ENCODE assay signal across 34 cellular contexts in the genomic region with DNA sequence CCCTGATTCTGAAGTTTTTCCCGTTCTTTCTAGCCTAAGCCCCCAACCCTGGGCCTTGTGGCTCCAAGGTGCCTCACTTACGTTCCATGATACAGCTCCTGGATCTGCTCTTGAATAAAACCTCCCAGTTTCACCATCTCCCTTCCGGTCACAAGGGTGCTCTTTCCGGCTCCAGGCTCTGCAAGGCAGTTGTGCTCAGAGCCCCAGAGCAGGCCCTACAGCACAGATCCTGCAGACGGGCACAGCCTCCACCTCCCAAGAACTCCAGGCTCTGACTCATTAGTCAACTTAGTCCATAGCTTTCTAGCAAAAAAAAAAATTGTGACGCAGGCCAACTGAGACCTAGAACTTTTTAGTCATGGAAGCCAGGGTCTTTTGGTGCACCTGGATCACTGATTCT. TPM values are rescaled to one million over a fixed set of nuclear protein-coding genes. Genes with fewer than 3 reads are reported as not detected.
DNase-seq lines count a peak whose midpoint lies in the region; ATAC-seq, FAIRE-seq and TF ChIP-seq lines count a peak whose summit lies in the region.
"Had no signal": no experiment of that assay in that cellular context is flagged by ENCODE, and none has a peak within 500 bp of the region (broad histone marks: within the 10 kb centered on the region; RNA-seq: fewer than 3 reads in every experiment).

No MANE protein-coding gene starts in this region.

- no peak for ATAC-seq in K562
- ATAC-seq: activated CD8-positive, alpha-beta memory T cell treated with anti-CD3 and anti-CD28 coated beads, Interleukin-2, amount 10 ng/mL, durations not matched to agents 7 days and 5 days; GM23338; left colon; natural killer cell; PC-3; sciatic nerve; stimulated activated naive CD8-positive, alpha-beta T cell treated with anti-CD3 and anti-CD28 coated beads, Interleukin-15, Interleukin-2, amounts not matched to agents 100 U/mL and 50 U/mL, for 24 hours had no signal

- H3K9ac ChIP-seq in K562 (ENCODE audit: insufficient read depth in 1 of 2, low read depth in 2 of 2, low read length in 2 of 2), result no peak overlapping the region

- H3K9me1 ChIP-seq in K562 (ENCODE audit: control insufficient read depth, insufficient read depth, low read length), result no peaks in the 10 kb centered on the region

- in situ Hi-C loops in K562 (cut with MboI), result no loop called here

- POLR2A ChIA-PET in K562 (lab: Yijun Ruan, JAX), result interaction anchor here (1.2 to 1.4 kb wide), 2 partner anchors 37 to 114 kb away, joined by 5 to 6 read pairs; partner anchors contain the start of gene CEBPG

- peaks cover 5 to 24% of the 10 kb centered on the region in 2 experiments; a peak in 4 of 5 replicates for H3K4me1 ChIP-seq in K562 (replicated peaks in 1 of 2; ENCODE audit: control insufficient read depth in 2 of 2, insufficient read depth in 2 of 2, low read length in 2 of 2)
- H3K4me1 ChIP-seq: colonic mucosa, esophagus squamous epithelium, SJCRH30 had no signal

- peak; percentile 23 for TF ChIP-seq POLR2A in NB4 (IDR thresholded peaks at IDR 0.05; ENCODE audit: extremely low read depth, insufficient read length)
- TF ChIP-seq POLR2A in K562 (conservative IDR thresholded peaks at IDR 0.05), result no peak

- no peak for TF ChIP-seq RAD21 in K562 (CRISPR knock-in tag; conservative IDR thresholded peaks at IDR 0.05 in 1 of 2, IDR thresholded peaks at IDR 0.05 in 1 of 2)

- H3K27me3 ChIP-seq in K562 (ENCODE audit: control insufficient read depth in 2 of 2, insufficient read depth in 2 of 2, low read length in 2 of 2), result peaks cover 0 to 39% of the 10 kb centered on the region in 2 experiments; a peak in 2 of 5 replicates
- H3K27me3 ChIP-seq: colonic mucosa, esophagus squamous epithelium, hepatocyte, ovary had no signal

- TF ChIP-seq CTCF in NB4 (IDR thresholded peaks at IDR 0.05; ENCODE audit: low read depth, low read length) (no peak), K562 (IDR thresholded peaks at IDR 0.05 in 2 of 3, conservative IDR thresholded peaks at IDR 0.05 in 1 of 3; ENCODE audit: insufficient read depth in 2 of 3, low read depth in 1 of 3, low read length in 3 of 3) (no peak)

- BruUV-seq in K562 (replicated peaks; lab: Mats Ljungman, UMichigan), result no TSS peak

- peak; percentile 92 to 95 for DNase-seq in AML-193 (lab: John Stamatoyannopoulos, UW)
- peak; percentile 94 for DNase-seq in GF-D8 (lab: John Stamatoyannopoulos, UW)
- peak; percentile 92 for DNase-seq in NB4 (ENCODE audit: low read depth)
- DNase-seq in K562 (ENCODE audit: extremely low read depth in 1 of 4, low spot score in 3 of 4), result no peak
- DNase-seq in NCI-H1417 (lab: John Stamatoyannopoulos, UW), result no peak
- no peak for DNase-seq in HK-2 (ENCODE audit: unreplicated experiment)
- no peak for DNase-seq in putamen (ENCODE audit: low spot score)
- no peak for DNase-seq in GM03348 (ENCODE audit: low spot score)
- DNase-seq: activated CD4-positive, alpha-beta T cell treated with anti-CD3 and anti-CD28 coated beads for 48 hours; activated CD8-positive, alpha-beta memory T cell treated with anti-CD3 and anti-CD28 coated beads, Interleukin-2, amount 10 ng/mL, durations not matched to agents 7 days and 5 days; activated naive CD4-positive, alpha-beta T cell treated with anti-CD3 and anti-CD28 coated beads for 36 hours; amniotic stem cell; colonic mucosa; esophagus squamous epithelium; left colon; natural killer cell; NCI-H1105; NCI-H2029 treated with DMSO at 0.1 percent for 48 hours; NCI-H226; NCI-H82; ovary; PC-3; SJCRH30; stimulated activated naive CD8-positive, alpha-beta T cell treated with anti-CD3 and anti-CD28 coated beads, Interleukin-15, Interleukin-2, amounts not matched to agents 100 U/mL and 50 U/mL, for 24 hours had no signal

- no peak overlapping the region for H3K27ac ChIP-seq in K562 (ENCODE audit: extremely low read depth, low read depth, low read length)
- H3K27ac ChIP-seq: colonic mucosa, hepatocyte, ovary, SJCRH30, thoracic aorta had no signal

- H2AFZ ChIP-seq in K562 (ENCODE audit: low read depth, low read length), result no peak overlapping the region
- H2AFZ ChIP-seq: GM23338, hepatocyte had no signal

- no peak overlapping the region for H3K4me2 ChIP-seq in K562 (ENCODE audit: insufficient read depth, low read length)
- H3K4me2 ChIP-seq: GM23338, hepatocyte had no signal

- H4K20me1 ChIP-seq in K562 (replicated peaks; ENCODE audit: control insufficient read depth, insufficient read depth, low read length), result no peaks in the 10 kb centered on the region

- CTCF ChIA-PET in K562 (lab: Yijun Ruan, JAX; ENCODE audit: low intra/inter-chr PET ratio), result no interaction called here

- WGBS in K562 (ENCODE audit: insufficient coverage, low coverage, missing lambda C conversion rate), result 18% methylated on average over 6 of the region's 6 CpGs

- H3K9me3 ChIP-seq in K562 (replicated peaks; ENCODE audit: control insufficient read depth, insufficient read depth, low read depth, low read length), result no peaks in the 10 kb centered on the region
- H3K9me3 ChIP-seq: colonic mucosa, esophagus squamous epithelium, ovary, SJCRH30, thoracic aorta had no signal

- H3K4me3 ChIP-seq in NB4 (ENCODE audit: low read depth, low read length) (peak overlapping the region; percentile 51), K562 (no peak overlapping the region)
- H3K4me3 ChIP-seq: colonic mucosa, esophagus squamous epithelium, GM23338, hepatocyte, ovary, SJCRH30, thoracic aorta had no signal

- no peaks in the 10 kb centered on the region for H3K36me3 ChIP-seq in K562 (ENCODE audit: control insufficient read depth, insufficient read depth, low read length)
- H3K36me3 ChIP-seq: colonic mucosa, esophagus squamous epithelium, ovary, SJCRH30, thoracic aorta had no signal

- intact Hi-C loops in K562 (cut with micrococcal nuclease), result no loop called here

- FAIRE-seq in K562 (lab: Jason Lieb, UNC), result no peak
- FAIRE-seq: D721Med, frontal cortex, HTR-8/SVneo had no signal

- H3K79me2 ChIP-seq in K562 (ENCODE audit: control insufficient read depth, insufficient read depth, low read length), result no peaks in the 10 kb centered on the region
- H3K79me2 ChIP-seq: hepatocyte had no signal

- TF ChIP-seq EP300 in K562 (IDR thresholded peaks at IDR 0.05; ENCODE audit: low read length), result no peak

TF ChIP-seq in K562, 482 proteins besides CTCF, POLR2A, EP300 and RAD21:
- no peak for TF ChIP-seq CTBP1 (IDR thresholded peaks at IDR 0.05; ENCODE audit: borderline replicate concordance)
- TF ChIP-seq GABPA (tag; conservative IDR thresholded peaks at IDR 0.05; ENCODE audit: low read depth), result peak; percentile 27; the same call in 1 of the 2 replicates
- no peak for TF ChIP-seq E2F1 (CRISPR knock-in tag; IDR thresholded peaks at IDR 0.05)

RNA-seq across cellular contexts. Expression of gene SLC7A10, which starts 33.9 kb away (rescaled TPM):
- total RNA-seq in K562 (2011; cell fraction: chromatin; rRNA removed; ENCODE audit: low replicate concordance), result not detected in 2 replicates
- not detected in 2 replicates for total RNA-seq in K562 (2011; cell fraction: nucleolus; rRNA removed)
- total RNA-seq in K562 (2011; cell fraction: nucleoplasm; rRNA removed), result not detected in 2 replicates
- not detected in 2 replicates for total RNA-seq in K562 (2014; rRNA removed)
- not detected in 2 replicates for total RNA-seq in K562 (2014; rRNA removed; fragmentation: Illumina TruSeq; extraction: Trizol)
- not detected in 2 replicates for total RNA-seq in K562 (2015; rRNA removed; fragmentation: Illumina TruSeq; extraction: Trizol)
- not detected in 2 replicates for total RNA-seq in K562 (2021)
- polyA plus RNA-seq in K562 (2011; rRNA removed), result not detected in 2 replicates
- not detected in 2 replicates for polyA plus RNA-seq in K562 (2011; cell fraction: cytosol; rRNA removed)
- not detected in 2 replicates for polyA plus RNA-seq in K562 (2011; cell fraction: nucleus; rRNA removed)
- polyA plus RNA-seq in K562 (2012), result not detected in 2 replicates
- polyA plus RNA-seq in K562 (2014; fragmentation: Illumina TruSeq; extraction: Trizol), result not detected in 2 replicates
- polyA plus RNA-seq in K562 (2014; fragmentation: Nextera tagmentation; extraction: Ambion mirVana), result under 1 TPM in 1 of 2 experiments, not detected in 1; 0.07 TPM
- polyA plus RNA-seq in K562 (2014; rRNA removed), result not detected in 2 replicates
- not detected in 2 replicates for polyA minus RNA-seq in K562 (2011; rRNA and poly(A)+ RNA removed)
- not detected in 2 replicates for polyA minus RNA-seq in K562 (2011; cell fraction: cytosol; rRNA and poly(A)+ RNA removed)
- not detected in 2 replicates for polyA minus RNA-seq in K562 (2011; cell fraction: nucleus; rRNA and poly(A)+ RNA removed)
- total RNA-seq: activated CD8-positive, alpha-beta memory T cell treated with anti-CD3 and anti-CD28 coated beads, Interleukin-2, amount 10 ng/mL, durations not matched to agents 7 days and 5 days; activated naive CD4-positive, alpha-beta T cell treated with anti-CD3 and anti-CD28 coated beads for 36 hours; colonic mucosa; esophagus squamous epithelium; G401; natural killer cell; ovary; PC-3; SJCRH30; T-helper 1 cell treated with Interleukin-12 subunit alpha and Interleukin-12 subunit beta and Interleukin-4 antibody, amounts not matched to agents 30 ng/mL and 1 ng/mL, for 36 hours; thoracic aorta had no signal
- polyA plus RNA-seq: BJ, ovary had no signal

RNA-seq across cellular contexts. Expression of gene CEBPA, which starts 42.8 kb away (rescaled TPM):
- 0.35 and 0.44 TPM in 2 replicates for total RNA-seq in K562 (2011; cell fraction: chromatin; rRNA removed; ENCODE audit: low replicate concordance)
- total RNA-seq in K562 (2011; cell fraction: nucleolus; rRNA removed), result 0.67 and 1.3 TPM in 2 replicates
- total RNA-seq in K562 (2011; cell fraction: nucleoplasm; rRNA removed), result 0.59 and 0.61 TPM in 2 replicates
- total RNA-seq in K562 (2014; rRNA removed) (0.57 and 0.59 TPM in 2 replicates), K562 (2014; rRNA removed; fragmentation: Illumina TruSeq; extraction: Trizol) (0.07 and 0.13 TPM in 2 replicates), K562 (2015; rRNA removed; fragmentation: Illumina TruSeq; extraction: Trizol) (0.11 TPM in 1 of 2 replicates, not detected in the other), K562 (2021) (0.49 and 0.53 TPM in 2 replicates)
- polyA plus RNA-seq in K562 (2011; rRNA removed) (0.15 and 0.20 TPM in 2 replicates), K562 (2014; fragmentation: Illumina TruSeq; extraction: Trizol) (0.15 and 0.21 TPM in 2 replicates), K562 (2014; fragmentation: Nextera tagmentation; extraction: Ambion mirVana) (under 1 TPM in 1 of 2 experiments, not detected in 1; 0.03 TPM), K562 (2014; rRNA removed) (0.15 and 0.26 TPM in 2 replicates)
- 0.19 and 0.73 TPM in 2 replicates for polyA plus RNA-seq in K562 (2011; cell fraction: cytosol; rRNA removed)
- 0.17 and 0.23 TPM in 2 replicates for polyA plus RNA-seq in K562 (2011; cell fraction: nucleus; rRNA removed)
- 0.12 and 0.51 TPM in 2 replicates for polyA plus RNA-seq in K562 (2012)
- polyA minus RNA-seq in K562 (2011; rRNA and poly(A)+ RNA removed), result 0.18 and 0.24 TPM in 2 replicates
- not detected in 2 replicates for polyA minus RNA-seq in K562 (2011; cell fraction: cytosol; rRNA and poly(A)+ RNA removed)
- polyA minus RNA-seq in K562 (2011; cell fraction: nucleus; rRNA and poly(A)+ RNA removed), result 0.40 and 0.67 TPM in 2 replicates

Comparison
In these comparisons a context has a peak if more than half of its experiments do, and no peak if none do; other contexts are left out.
1. DNase-seq: peak in AML-193 (2 of 2), GF-D8 (single experiment) and NB4 (single experiment); none in K562 (0 of 4), NCI-H1417 (0 of 3), HK-2 (single experiment), putamen (single experiment) and GM03348 (single experiment).